9 cellular contexts compared by ENCODE assay signal in the genomic region with DNA sequence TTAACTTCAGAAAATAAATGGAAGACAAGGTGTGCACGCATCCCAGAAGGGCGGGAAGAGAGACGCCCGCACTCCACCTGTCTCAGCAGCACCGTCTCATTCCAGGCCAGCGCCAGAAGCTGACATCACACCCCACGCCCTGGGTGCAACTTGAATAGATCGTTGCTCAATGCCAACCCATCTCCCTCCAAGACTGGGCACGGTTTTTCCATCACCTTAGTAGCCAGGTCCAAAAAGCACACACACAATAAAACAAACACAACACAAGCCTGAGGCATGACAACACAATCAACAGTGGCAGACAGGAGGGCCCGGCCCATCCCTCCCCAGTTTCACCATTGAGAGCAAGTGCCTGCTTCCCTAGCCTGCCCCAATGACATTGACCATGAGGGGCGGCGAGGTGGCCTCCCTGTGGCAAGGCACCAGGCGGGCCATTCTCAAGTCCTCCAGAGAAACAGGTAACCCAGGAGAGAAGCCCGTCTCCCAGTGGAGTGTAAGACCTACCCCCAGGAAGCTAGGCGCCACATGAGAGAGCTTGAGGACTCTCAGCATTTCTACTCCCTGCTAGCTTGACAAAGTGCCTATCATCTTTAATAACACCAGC. TPM values are rescaled to one million over a fixed set of nuclear protein-coding genes. Genes with fewer than 3 reads are reported as not detected.
A peak's percentile ranks its signal among the peaks of the same experiment; 100 is the strongest.
DNase-seq lines count a peak whose midpoint lies in the region; ATAC-seq and TF ChIP-seq lines count a peak whose summit lies in the region.
"Had no signal": no experiment of that assay in that cellular context is flagged by ENCODE, and none has a peak within 500 bp of the region (broad histone marks: within the 10 kb centered on the region; RNA-seq: fewer than 3 reads in every experiment).

No MANE protein-coding gene starts in this region.

- no peaks in the 10 kb centered on the region for H3K27me3 ChIP-seq in rectal smooth muscle tissue (ENCODE audit: control insufficient read depth, insufficient read depth, low read length)

- H3K27ac Mint-ChIP-seq in activated CD4-positive, alpha-beta memory T cell treated with anti-CD3 and anti-CD28 coated beads, Interleukin-2, amount 10 ng/mL, durations not matched to agents 7 days and 5 days: no peak overlapping the region

- POLR2A ChIA-PET in activated CD4-positive, alpha-beta memory T cell treated with anti-CD3 and anti-CD28 coated beads, Interleukin-2, amount 10 ng/mL, durations not matched to agents 7 days and 5 days (lab: Charles Lee): interaction anchor here (1.1 to 12.3 kb wide), 3 partner anchors 10 to 120 kb away, joined by 3 to 414 read pairs (median 48); no protein-coding TSS in a partner anchor

- H3K36me3 ChIP-seq in rectal smooth muscle tissue (ENCODE audit: control insufficient read depth, insufficient read depth, low read length): no peaks in the 10 kb centered on the region

- no peak overlapping the region for H3K9ac ChIP-seq in rectal smooth muscle tissue (ENCODE audit: low read length)

- peaks cover 13% of the 10 kb centered on the region for H3K36me3 Mint-ChIP-seq in activated CD4-positive, alpha-beta memory T cell treated with anti-CD3 and anti-CD28 coated beads, Interleukin-2, amount 10 ng/mL, durations not matched to agents 7 days and 5 days (ENCODE audit: low read depth)

- peak overlapping the region; percentile 83 for H3K4me3 Mint-ChIP-seq in activated CD4-positive, alpha-beta memory T cell treated with anti-CD3 and anti-CD28 coated beads, Interleukin-2, amount 10 ng/mL, durations not matched to agents 7 days and 5 days

- TF ChIP-seq CTCF in GM12864 (IDR thresholded peaks at IDR 0.05; ENCODE audit: low read depth, low read length, missing control alignments) (no peak), fibroblast of pulmonary artery (IDR thresholded peaks at IDR 0.05; ENCODE audit: low read length, missing control alignments) (no peak)

- peaks cover 11% of the 10 kb centered on the region for H3K27me3 Mint-ChIP-seq in activated CD4-positive, alpha-beta memory T cell treated with anti-CD3 and anti-CD28 coated beads, Interleukin-2, amount 10 ng/mL, durations not matched to agents 7 days and 5 days

- H3K4me1 ChIP-seq in rectal smooth muscle tissue (ENCODE audit: control insufficient read depth, insufficient read depth, low read length): peaks cover 42% of the 10 kb centered on the region

- peak overlapping the region; percentile 79 for H3K27ac ChIP-seq in rectal smooth muscle tissue (ENCODE audit: low read depth, low read length)

- no peak for ATAC-seq in GM21423 (IDR thresholded peaks at IDR 0.05; ENCODE audit: unreplicated experiment)
- no peak for ATAC-seq in GM18519 (IDR thresholded peaks at IDR 0.05; ENCODE audit: low FRiP score, unreplicated experiment)

- no peak for DNase-seq in GM12864 (ENCODE audit: low read depth)
- DNase-seq in activated CD4-positive, alpha-beta memory T cell treated with anti-CD3 and anti-CD28 coated beads, Interleukin-2, amount 10 ng/mL, durations not matched to agents 7 days and 5 days: no peak
- no peak for DNase-seq in fibroblast of pulmonary artery (ENCODE audit: low read depth)
- no peak for DNase-seq in DMS 273 (lab: John Stamatoyannopoulos, UW; ENCODE audit: unreplicated experiment)
- DNase-seq in NCI-H2227 (lab: John Stamatoyannopoulos, UW; ENCODE audit: unreplicated experiment): no peak
- DNase-seq: kidney glomerular epithelial cell had no signal

- peaks cover 85% of the 10 kb centered on the region for H3K4me1 Mint-ChIP-seq in activated CD4-positive, alpha-beta memory T cell treated with anti-CD3 and anti-CD28 coated beads, Interleukin-2, amount 10 ng/mL, durations not matched to agents 7 days and 5 days

- H3K9me3 Mint-ChIP-seq in activated CD4-positive, alpha-beta memory T cell treated with anti-CD3 and anti-CD28 coated beads, Interleukin-2, amount 10 ng/mL, durations not matched to agents 7 days and 5 days: no peaks in the 10 kb centered on the region

- CTCF ChIA-PET in activated CD4-positive, alpha-beta memory T cell treated with anti-CD3 and anti-CD28 coated beads, Interleukin-2, amount 10 ng/mL, durations not matched to agents 7 days and 5 days (lab: Charles Lee): interaction anchor here (3.3 to 11.1 kb wide), 2 partner anchors 27 to 42 kb away, joined by 18 to 123 read pairs; no protein-coding TSS in a partner anchor

- H3K4me3 ChIP-seq in GM12864 (ENCODE audit: low read depth, low read length) (peak overlapping the region; percentile 2; the same call in 1 of the 2 replicates), fibroblast of pulmonary artery (replicated peaks; ENCODE audit: low read depth, low read length) (peak overlapping the region; percentile 72), rectal smooth muscle tissue (ENCODE audit: low read length) (peak overlapping the region; percentile 27)

RNA-seq across cellular contexts. Expression of a gene that starts 2.7 kb away (rescaled TPM):
- 10 to 100 TPM; 19.9 to 22.7 TPM for total RNA-seq in activated CD4-positive, alpha-beta memory T cell treated with anti-CD3 and anti-CD28 coated beads, Interleukin-2, amount 10 ng/mL, durations not matched to agents 7 days and 5 days

RNA-seq across cellular contexts. Expression of a gene that starts 51.4 kb away (rescaled TPM):
- total RNA-seq in activated CD4-positive, alpha-beta memory T cell treated with anti-CD3 and anti-CD28 coated beads, Interleukin-2, amount 10 ng/mL, durations not matched to agents 7 days and 5 days: 1 to 10 TPM; 3.3 to 3.7 TPM

Comparison
In these comparisons a context has a peak if more than half of its experiments do, and no peak if none do; other contexts are left out.
1. H3K4me3 ChIP-seq: peak in every context shown above with its lines; median percentile 72 in fibroblast of pulmonary artery; 27 in rectal smooth muscle tissue; 2 in GM12864.